ENCODE assay signal across 2 cellular contexts in the genomic region with DNA sequence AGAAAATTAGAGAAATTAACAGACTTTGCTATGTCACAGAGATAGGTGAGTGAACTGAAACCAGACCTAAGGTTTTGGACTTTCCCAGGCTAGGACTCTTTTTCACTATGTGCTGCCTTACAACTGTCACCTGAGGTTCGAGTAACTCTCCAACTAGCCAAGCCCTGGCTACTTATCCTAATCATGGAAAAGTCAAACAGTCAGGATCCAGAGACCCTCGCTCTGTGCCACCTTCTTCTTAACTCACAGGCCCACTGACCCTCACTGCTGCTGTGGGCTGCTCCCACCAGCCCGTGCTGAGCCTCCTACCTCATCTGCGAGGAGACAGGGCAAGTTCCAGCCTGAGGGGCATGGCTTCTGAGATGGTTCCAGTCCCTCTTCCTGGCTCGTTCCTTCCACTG.
TF ChIP-seq lines count a peak whose summit lies in the region.

No MANE protein-coding gene starts in this region.

TF ChIP-seq in liver, 16 proteins besides CTCF, POLR2A, EP300 and RAD21 (continued from another document):
- TF ChIP-seq, protein P1, sequence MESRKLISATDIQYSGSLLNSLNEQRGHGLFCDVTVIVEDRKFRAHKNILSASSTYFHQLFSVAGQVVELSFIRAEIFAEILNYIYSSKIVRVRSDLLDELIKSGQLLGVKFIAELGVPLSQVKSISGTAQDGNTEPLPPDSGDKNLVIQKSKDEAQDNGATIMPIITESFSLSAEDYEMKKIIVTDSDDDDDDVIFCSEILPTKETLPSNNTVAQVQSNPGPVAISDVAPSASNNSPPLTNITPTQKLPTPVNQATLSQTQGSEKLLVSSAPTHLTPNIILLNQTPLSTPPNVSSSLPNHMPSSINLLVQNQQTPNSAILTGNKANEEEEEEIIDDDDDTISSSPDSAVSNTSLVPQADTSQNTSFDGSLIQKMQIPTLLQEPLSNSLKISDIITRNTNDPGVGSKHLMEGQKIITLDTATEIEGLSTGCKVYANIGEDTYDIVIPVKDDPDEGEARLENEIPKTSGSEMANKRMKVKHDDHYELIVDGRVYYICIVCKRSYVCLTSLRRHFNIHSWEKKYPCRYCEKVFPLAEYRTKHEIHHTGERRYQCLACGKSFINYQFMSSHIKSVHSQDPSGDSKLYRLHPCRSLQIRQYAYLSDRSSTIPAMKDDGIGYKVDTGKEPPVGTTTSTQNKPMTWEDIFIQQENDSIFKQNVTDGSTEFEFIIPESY (IDR thresholded peaks at IDR 0.05) = no peak

TF ChIP-seq in HepG2, 621 proteins besides CTCF, POLR2A, EP300 and RAD21 (continued from another document):
- TF ChIP-seq ASH2L (IDR thresholded peaks at IDR 0.05; ENCODE audit: insufficient read length, low read depth, low read length) (no peak), ZNF430 (CRISPR knock-in tag; IDR thresholded peaks at IDR 0.05) (no peak), POLR2AphosphoS5 (IDR thresholded peaks at IDR 0.05; ENCODE audit: low read depth, low read length) (no peak), NR3C1 (CRISPR knock-in tag; IDR thresholded peaks at IDR 0.05) (no peak), HDAC1 (CRISPR knock-in tag; IDR thresholded peaks at IDR 0.05) (no peak)
- TF ChIP-seq, protein P2, sequence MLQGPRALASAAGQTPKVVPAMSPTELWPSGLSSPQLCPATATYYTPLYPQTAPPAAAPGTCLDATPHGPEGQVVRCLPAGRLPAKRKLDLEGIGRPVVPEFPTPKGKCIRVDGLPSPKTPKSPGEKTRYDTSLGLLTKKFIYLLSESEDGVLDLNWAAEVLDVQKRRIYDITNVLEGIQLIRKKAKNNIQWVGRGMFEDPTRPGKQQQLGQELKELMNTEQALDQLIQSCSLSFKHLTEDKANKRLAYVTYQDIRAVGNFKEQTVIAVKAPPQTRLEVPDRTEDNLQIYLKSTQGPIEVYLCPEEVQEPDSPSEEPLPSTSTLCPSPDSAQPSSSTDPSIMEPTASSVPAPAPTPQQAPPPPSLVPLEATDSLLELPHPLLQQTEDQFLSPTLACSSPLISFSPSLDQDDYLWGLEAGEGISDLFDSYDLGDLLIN (CRISPR knock-in tag; IDR thresholded peaks at IDR 0.05; ENCODE audit: borderline replicate concordance) = no peak
- TF ChIP-seq, protein P3, sequence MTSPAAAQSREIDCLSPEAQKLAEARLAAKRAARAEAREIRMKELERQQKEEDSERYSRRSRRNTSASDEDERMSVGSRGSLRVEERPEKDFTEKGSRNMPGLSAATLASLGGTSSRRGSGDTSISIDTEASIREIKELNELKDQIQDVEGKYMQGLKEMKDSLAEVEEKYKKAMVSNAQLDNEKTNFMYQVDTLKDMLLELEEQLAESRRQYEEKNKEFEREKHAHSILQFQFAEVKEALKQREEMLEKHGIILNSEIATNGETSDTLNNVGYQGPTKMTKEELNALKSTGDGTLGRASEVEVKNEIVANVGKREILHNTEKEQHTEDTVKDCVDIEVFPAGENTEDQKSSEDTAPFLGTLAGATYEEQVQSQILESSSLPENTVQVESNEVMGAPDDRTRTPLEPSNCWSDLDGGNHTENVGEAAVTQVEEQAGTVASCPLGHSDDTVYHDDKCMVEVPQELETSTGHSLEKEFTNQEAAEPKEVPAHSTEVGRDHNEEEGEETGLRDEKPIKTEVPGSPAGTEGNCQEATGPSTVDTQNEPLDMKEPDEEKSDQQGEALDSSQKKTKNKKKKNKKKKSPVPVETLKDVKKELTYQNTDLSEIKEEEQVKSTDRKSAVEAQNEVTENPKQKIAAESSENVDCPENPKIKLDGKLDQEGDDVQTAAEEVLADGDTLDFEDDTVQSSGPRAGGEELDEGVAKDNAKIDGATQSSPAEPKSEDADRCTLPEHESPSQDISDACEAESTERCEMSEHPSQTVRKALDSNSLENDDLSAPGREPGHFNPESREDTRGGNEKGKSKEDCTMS (CRISPR knock-in tag; conservative IDR thresholded peaks at IDR 0.05) = no peak
